11 cellular contexts compared by ENCODE assay signal in the genomic region with DNA sequence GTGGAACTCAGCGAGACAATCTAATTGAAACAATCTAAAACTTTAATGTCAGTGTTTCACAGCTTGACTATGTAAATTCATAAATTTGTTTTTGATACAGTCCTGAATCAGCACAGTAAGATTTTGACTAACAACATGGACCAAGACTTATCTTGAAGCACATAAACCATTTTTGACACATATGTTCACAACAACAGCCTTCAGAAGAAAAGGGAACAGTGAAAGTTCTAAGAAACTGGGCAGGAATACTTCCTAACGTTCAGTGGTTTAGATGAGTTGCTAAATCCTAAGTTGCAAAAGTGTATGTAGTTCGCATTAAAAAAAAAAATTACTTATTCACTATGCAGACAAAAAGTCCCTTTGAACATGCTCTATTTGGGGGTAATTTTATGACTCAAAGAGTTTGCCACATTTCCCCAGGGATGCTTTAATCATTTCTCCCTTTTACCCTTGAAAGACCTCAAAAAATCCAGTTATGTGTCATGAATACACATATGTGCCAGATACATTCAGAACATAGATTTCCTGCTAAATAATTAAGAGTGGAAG.
A peak's percentile ranks its signal among the peaks of the same experiment; 100 is the strongest.
DNase-seq lines count a peak whose midpoint lies in the region; ATAC-seq lines count a peak whose summit lies in the region.
"Had no signal": no experiment of that assay in that cellular context is flagged by ENCODE, and none has a peak within 500 bp of the region (broad histone marks: within the 10 kb centered on the region; RNA-seq: fewer than 3 reads in every experiment).

No MANE protein-coding gene starts in this region.

- peaks cover 16% of the 10 kb centered on the region for H3K36me3 Mint-ChIP-seq in T-helper 2 cell treated with Interferon-gamma antibody and Interleukin-4, amounts not matched to agents 5 μg/mL and 100 μg/mL, for 36 hours (ENCODE audit: low read depth)

- H3K27ac ChIP-seq in caudate nucleus (ENCODE audit: low read depth, low read length), result no peak overlapping the region
- H3K27ac ChIP-seq: RWPE1 had no signal

- H3K4me1 Mint-ChIP-seq in T-helper 2 cell treated with Interferon-gamma antibody and Interleukin-4, amounts not matched to agents 5 μg/mL and 100 μg/mL, for 36 hours (ENCODE audit: low read depth), result peaks cover 36% of the 10 kb centered on the region

- H3K9me3 Mint-ChIP-seq in T-helper 2 cell treated with Interferon-gamma antibody and Interleukin-4, amounts not matched to agents 5 μg/mL and 100 μg/mL, for 36 hours, result peaks cover 24% of the 10 kb centered on the region

- no peak overlapping the region for H3K27ac Mint-ChIP-seq in T-helper 2 cell treated with Interferon-gamma antibody and Interleukin-4, amounts not matched to agents 5 μg/mL and 100 μg/mL, for 36 hours
- H3K27ac Mint-ChIP-seq: activated naive CD4-positive, alpha-beta T cell treated with anti-CD3 and anti-CD28 coated beads, Interleukin-2, amount 10 ng/mL, durations not matched to agents 7 days and 5 days had no signal

- ATAC-seq in GM19372 (IDR thresholded peaks at IDR 0.05; ENCODE audit: low read depth, unreplicated experiment) (peak; percentile 47), HG03064 (IDR thresholded peaks at IDR 0.05; ENCODE audit: low read depth, unreplicated experiment) (peak; percentile 48)

- no peaks in the 10 kb centered on the region for H3K27me3 Mint-ChIP-seq in T-helper 2 cell treated with Interferon-gamma antibody and Interleukin-4, amounts not matched to agents 5 μg/mL and 100 μg/mL, for 36 hours (ENCODE audit: low read depth)
- H3K27me3 Mint-ChIP-seq: activated naive CD4-positive, alpha-beta T cell treated with anti-CD3 and anti-CD28 coated beads, Interleukin-2, amount 10 ng/mL, durations not matched to agents 7 days and 5 days had no signal

- DNase-seq in COLO829 (ENCODE audit: low spot score) (peak; percentile 16), EL (no peak), superior temporal gyrus (ENCODE audit: extremely low spot score) (no peak), caudate nucleus (lab: John Stamatoyannopoulos, UW) (no peak)
- peak; percentile 29 for DNase-seq in T-helper 2 cell treated with Interferon-gamma antibody and Interleukin-4, amounts not matched to agents 5 μg/mL and 100 μg/mL, for 36 hours (ENCODE audit: low spot score)
- DNase-seq in stimulated activated CD4-positive, alpha-beta T cell treated with anti-CD3 and anti-CD28 coated beads, Interleukin-15, amount 100 ng/mL, for 24 hours, result no peak
- DNase-seq: activated naive CD4-positive, alpha-beta T cell treated with anti-CD3 and anti-CD28 coated beads, Interleukin-2, amount 10 ng/mL, durations not matched to agents 7 days and 5 days; DMS 273 treated with DMSO at 0.1 percent for 48 hours had no signal

- peak overlapping the region; percentile 29 for H3K4me3 Mint-ChIP-seq in T-helper 2 cell treated with Interferon-gamma antibody and Interleukin-4, amounts not matched to agents 5 μg/mL and 100 μg/mL, for 36 hours
- H3K4me3 Mint-ChIP-seq: activated naive CD4-positive, alpha-beta T cell treated with anti-CD3 and anti-CD28 coated beads, Interleukin-2, amount 10 ng/mL, durations not matched to agents 7 days and 5 days had no signal

Comparison
In these comparisons a context has a peak if more than half of its experiments do, and no peak if none do; other contexts are left out.
1. DNase-seq: peak in COLO829 (single experiment) and T-helper 2 cell treated with Interferon-gamma antibody and Interleukin-4, amounts not matched to agents 5 μg/mL and 100 μg/mL, for 36 hours (single experiment); none in stimulated activated CD4-positive, alpha-beta T cell treated with anti-CD3 and anti-CD28 coated beads, Interleukin-15, amount 100 ng/mL, for 24 hours (single experiment), EL (single experiment), superior temporal gyrus (single experiment) and caudate nucleus (0 of 61).